17 cellular contexts compared by ENCODE assay signal in the genomic region with DNA sequence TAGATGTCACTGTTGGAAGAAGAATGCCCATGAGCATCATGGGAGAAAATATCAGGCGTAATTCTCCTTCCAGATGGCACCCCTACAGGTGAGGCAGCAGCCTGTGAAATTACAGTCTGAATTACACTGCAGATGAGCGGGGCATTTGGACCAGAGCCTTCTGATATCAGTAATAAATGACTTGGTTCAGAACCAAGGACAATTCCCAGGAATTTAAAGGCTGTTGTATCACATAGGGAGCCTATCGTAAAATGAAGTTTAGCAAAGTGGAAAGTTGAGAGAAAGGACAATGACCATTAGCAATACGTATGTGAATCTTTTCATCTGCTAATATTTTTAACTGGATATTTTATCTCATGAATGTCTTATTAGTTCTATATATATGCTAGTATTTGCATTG.
A peak's percentile ranks its signal among the peaks of the same experiment; 100 is the strongest.
DNase-seq lines count a peak whose midpoint lies in the region; ATAC-seq and TF ChIP-seq lines count a peak whose summit lies in the region.
"Had no signal": no experiment of that assay in that cellular context is flagged by ENCODE, and none has a peak within 500 bp of the region (broad histone marks: within the 10 kb centered on the region; RNA-seq: fewer than 3 reads in every experiment).

No MANE protein-coding gene starts in this region.

- no peak overlapping the region for H4K8ac ChIP-seq in mesendoderm (ENCODE audit: low read depth, low read length)

- no peaks in the 10 kb centered on the region for H3K36me3 Mint-ChIP-seq in GM23338 (ENCODE audit: low read depth)
- H3K36me3 Mint-ChIP-seq in WTC11, result no peaks in the 10 kb centered on the region
- H3K36me3 Mint-ChIP-seq in Caco-2 (ENCODE audit: insufficient read depth, unreplicated experiment), result no peaks in the 10 kb centered on the region

- H3K9ac ChIP-seq in Loucy (ENCODE audit: low read depth, low read length, poor library complexity, severe bottlenecking), result no peak overlapping the region
- no peak overlapping the region for H3K9ac ChIP-seq in mesendoderm (ENCODE audit: low read length)
- H3K9ac ChIP-seq: KMS-11 had no signal

- H3K27ac ChIP-seq in GM23338 (ENCODE audit: low read depth) (no peak overlapping the region), mesendoderm (ENCODE audit: low read depth, low read length) (no peak overlapping the region), ascending aorta (no peak overlapping the region)
- H3K27ac ChIP-seq: KMS-11 had no signal

- H3K9me3 Mint-ChIP-seq in GM23338 (no peaks in the 10 kb centered on the region), WTC11 (no peaks in the 10 kb centered on the region), Caco-2 (ENCODE audit: unreplicated experiment) (no peaks in the 10 kb centered on the region)
- H3K9me3 Mint-ChIP-seq: CD14-positive monocyte; CD8-positive, alpha-beta T cell; HFFc6; IgD-negative memory B cell had no signal

- no peak overlapping the region for H3K56ac ChIP-seq in mesendoderm (ENCODE audit: low read length)

- WGBS in mesendoderm (ENCODE audit: extremely low coverage, insufficient coverage, low lambda C conversion rate), result no CpG with 5 or more reads among the region's 4 CpGs

- no peak overlapping the region for H3K4ac ChIP-seq in mesendoderm (ENCODE audit: low read depth, low read length)

- H2AFZ ChIP-seq in GM23338, result no peak overlapping the region
- no peak overlapping the region for H2AFZ ChIP-seq in Loucy (ENCODE audit: low read length)

- POLR2A ChIA-PET in WTC11 (lab: Charles Lee) (no interaction called here), Caco-2 (lab: Charles Lee) (no interaction called here)

- H2BK120ac ChIP-seq in mesendoderm (ENCODE audit: low read depth, low read length), result no peak overlapping the region

- H3K4me3 ChIP-seq in GM23338 (no peak overlapping the region), Loucy (ENCODE audit: low read length, poor library complexity, severe bottlenecking) (no peak overlapping the region), mesendoderm (ENCODE audit: low read length) (no peak overlapping the region), ascending aorta (no peak overlapping the region), Caco-2 (ENCODE audit: low read depth, low read length) (no peak overlapping the region)

- H3K36me3 ChIP-seq in GM23338 (ENCODE audit: insufficient read depth) (no peaks in the 10 kb centered on the region), Loucy (ENCODE audit: insufficient read depth, low read length) (peaks cover 3% of the 10 kb centered on the region; the same call in 1 of the 2 replicates), mesendoderm (ENCODE audit: control insufficient read depth, insufficient read depth, low read length) (no peaks in the 10 kb centered on the region), ascending aorta (peaks cover 0 to 4% of the 10 kb centered on the region in 2 donors), Caco-2 (ENCODE audit: control insufficient read depth, insufficient read depth, low read length) (no peaks in the 10 kb centered on the region)
- H3K36me3 ChIP-seq: BE2C had no signal

- TF ChIP-seq CTCF in GM23338 (conservative IDR thresholded peaks at IDR 0.05; ENCODE audit: low read depth in 2 of 2), result peak in 1 of 2 experiments; percentile 31; a peak in 1 of 4 replicates
- 0 out of 2 replicates have a peak, but pooled peaks have one; percentile 7 for TF ChIP-seq CTCF in Loucy (conservative IDR thresholded peaks at IDR 0.05; ENCODE audit: low read length)
- no peak for TF ChIP-seq CTCF in WTC11 (IDR thresholded peaks at IDR 0.05)
- no peak for TF ChIP-seq CTCF in ascending aorta (IDR thresholded peaks at IDR 0.05)
- peak in 1 of 2 experiments; percentile 4 for TF ChIP-seq CTCF in Caco-2 (IDR thresholded peaks at IDR 0.05; ENCODE audit: insufficient read depth in 1 of 2, low read depth in 1 of 2, low read length in 1 of 2, severe bottlenecking in 1 of 2, unreplicated experiment in 1 of 2)

- H2AK5ac ChIP-seq in mesendoderm (ENCODE audit: low read length), result no peak overlapping the region

- CTCF ChIA-PET in WTC11 (lab: Charles Lee) (no interaction called here), Caco-2 (lab: Charles Lee) (no interaction called here)

- H3K79me1 ChIP-seq in mesendoderm (ENCODE audit: low read length), result no peaks in the 10 kb centered on the region

- H3K4me2 ChIP-seq in GM23338, result no peak overlapping the region
- H3K4me2 ChIP-seq in Loucy (ENCODE audit: low read depth, low read length, poor library complexity, severe bottlenecking), result no peak overlapping the region
- no peak overlapping the region for H3K4me2 ChIP-seq in mesendoderm (ENCODE audit: low read length)
- H3K4me2 ChIP-seq: KMS-11 had no signal

- no peak overlapping the region for H3K18ac ChIP-seq in mesendoderm (ENCODE audit: low read length)

- H4K5ac ChIP-seq in mesendoderm (ENCODE audit: low read length), result no peak overlapping the region

- H4K20me1 ChIP-seq in GM23338 (replicated peaks; ENCODE audit: insufficient read depth) (no peaks in the 10 kb centered on the region), Loucy (ENCODE audit: insufficient read depth, low read length, poor library complexity, severe bottlenecking) (no peaks in the 10 kb centered on the region)

- no peak overlapping the region for H2BK5ac ChIP-seq in mesendoderm (ENCODE audit: low read length)

- H3K4me1 Mint-ChIP-seq in GM23338, result peaks cover 6% of the 10 kb centered on the region; the same call in 2 of the 3 replicates
- peaks cover 6% of the 10 kb centered on the region for H3K4me1 Mint-ChIP-seq in WTC11
- no peaks in the 10 kb centered on the region for H3K4me1 Mint-ChIP-seq in Caco-2 (ENCODE audit: low read depth, unreplicated experiment)

- H3K4me1 ChIP-seq in GM23338 (ENCODE audit: insufficient read depth), result peaks cover 9% of the 10 kb centered on the region
- no peaks in the 10 kb centered on the region for H3K4me1 ChIP-seq in Loucy (ENCODE audit: insufficient read depth, low read length, poor library complexity, severe bottlenecking)
- no peaks in the 10 kb centered on the region for H3K4me1 ChIP-seq in mesendoderm (ENCODE audit: control insufficient read depth, low read depth, low read length)
- no peaks in the 10 kb centered on the region for H3K4me1 ChIP-seq in ascending aorta
- H3K4me1 ChIP-seq in Caco-2, result no peaks in the 10 kb centered on the region

- no peaks in the 10 kb centered on the region for H3K27me3 ChIP-seq in GM23338 (ENCODE audit: insufficient read depth)
- H3K27me3 ChIP-seq in Loucy (ENCODE audit: insufficient read depth, low read length, poor library complexity, severe bottlenecking), result no peaks in the 10 kb centered on the region
- no peaks in the 10 kb centered on the region for H3K27me3 ChIP-seq in mesendoderm (ENCODE audit: insufficient read depth, low read length, poor library complexity)
- H3K27me3 ChIP-seq in ascending aorta, result no peaks in the 10 kb centered on the region
- H3K27me3 ChIP-seq in Caco-2 (replicated peaks; ENCODE audit: control insufficient read depth, insufficient read depth, low read length), result no peaks in the 10 kb centered on the region
- H3K27me3 ChIP-seq: BE2C had no signal

- H3F3A ChIP-seq in GM23338 (replicated peaks; ENCODE audit: low read depth) (no peaks in the 10 kb centered on the region), Loucy (ENCODE audit: low read depth) (no peaks in the 10 kb centered on the region)

- H3K4me3 Mint-ChIP-seq in GM23338 (no peak overlapping the region), WTC11 (no peak overlapping the region), Caco-2 (ENCODE audit: unreplicated experiment) (no peak overlapping the region)
- H3K4me3 Mint-ChIP-seq: CD14-positive monocyte; CD8-positive, alpha-beta T cell; HFFc6; IgD-negative memory B cell had no signal

- no peak overlapping the region for H3K23ac ChIP-seq in mesendoderm (ENCODE audit: low read length)

- ATAC-seq in GM23338 (no peak), WTC11 (peak; percentile 41), left colon (no peak)
- ATAC-seq: CD8-positive, alpha-beta T cell had no signal

- H3K27ac Mint-ChIP-seq in GM23338 (no peak overlapping the region), WTC11 (no peak overlapping the region), Caco-2 (ENCODE audit: unreplicated experiment) (no peak overlapping the region)
- H3K27ac Mint-ChIP-seq: CD8-positive, alpha-beta T cell; HFFc6; IgD-negative memory B cell had no signal

- no peak overlapping the region for H2BK15ac ChIP-seq in mesendoderm (replicated peaks; ENCODE audit: low read depth)

- intact Hi-C loops in ascending aorta (cut with DNase I), result no loop called here
- intact Hi-C loops in Caco-2 (cut with micrococcal nuclease; ENCODE audit: unreplicated experiment), result no loop called here
- intact Hi-C loops in left colon (cut with DNase I, micrococcal nuclease), result no loop called here

- H3K27me3 Mint-ChIP-seq in GM23338 (ENCODE audit: insufficient read depth, low read depth, poor library complexity) (no peaks in the 10 kb centered on the region), WTC11 (ENCODE audit: low read depth) (no peaks in the 10 kb centered on the region), Caco-2 (ENCODE audit: insufficient read depth, unreplicated experiment) (no peaks in the 10 kb centered on the region)
- H3K27me3 Mint-ChIP-seq: IgD-negative memory B cell had no signal

- H3K9me3 ChIP-seq in Loucy (ENCODE audit: insufficient read depth, low read depth, low read length) (no peaks in the 10 kb centered on the region), ascending aorta (no peaks in the 10 kb centered on the region), Caco-2 (no peaks in the 10 kb centered on the region)
- H3K9me3 ChIP-seq: BE2C had no signal

- H3K79me2 ChIP-seq in GM23338 (replicated peaks; ENCODE audit: insufficient read depth), result no peaks in the 10 kb centered on the region
- H3K79me2 ChIP-seq in Loucy (ENCODE audit: insufficient read depth, low read length), result no peaks in the 10 kb centered on the region
- H3K79me2 ChIP-seq in mesendoderm (ENCODE audit: control insufficient read depth, insufficient read depth, low read length), result no peaks in the 10 kb centered on the region

- DNase-seq in GM23338 (ENCODE audit: low spot score) (peak; percentile 17), WTC11 (ENCODE audit: low spot score) (no peak), mesendoderm (peak; percentile 16), ascending aorta (ENCODE audit: low spot score in 2 of 2) (no peak), DMS114 treated with DMSO at 0.1 percent for 48 hours (lab: John Stamatoyannopoulos, UW; ENCODE audit: unreplicated experiment) (no peak), Caco-2 (no peak), left colon (no peak)
- DNase-seq: BE2C; Calu3; CD8-positive, alpha-beta T cell; DMS 273 treated with DMSO at 0.1 percent for 48 hours; DMS79; HFFc6 had no signal

- H3K9me2 ChIP-seq in GM23338 (ENCODE audit: insufficient read depth), result no peaks in the 10 kb centered on the region
- H3K9me2 ChIP-seq in Loucy (replicated peaks; ENCODE audit: low read depth, low read length), result no peaks in the 10 kb centered on the region

- BruUV-seq in Caco-2 (replicated peaks; lab: Mats Ljungman, UMichigan), result no TSS peak

TF ChIP-seq in GM23338, 12 proteins besides CTCF, POLR2A, EP300 and RAD21 (continues in another document):
- TF ChIP-seq CREB1 (CRISPR knock-in tag; IDR thresholded peaks at IDR 0.05; ENCODE audit: low read depth) (no peak), STAT1 (IDR thresholded peaks at IDR 0.05; ENCODE audit: unreplicated experiment) (no peak), EZH2phosphoT487 (IDR thresholded peaks at IDR 0.05; ENCODE audit: unreplicated experiment) (no peak)

TF ChIP-seq in WTC11, 78 proteins besides CTCF, POLR2A, EP300 and RAD21 (continues in another document):
- TF ChIP-seq HMGA2 (CRISPR knock-in tag; IDR thresholded peaks at IDR 0.05) (no peak), NFATC4 (CRISPR knock-in tag; IDR thresholded peaks at IDR 0.05) (no peak), NFYB (CRISPR knock-in tag; conservative IDR thresholded peaks at IDR 0.05; ENCODE audit: low read depth) (no peak)

Comparison
In these comparisons a context has a peak if more than half of its experiments do, and no peak if none do; other contexts are left out.
1. DNase-seq: peak in GM23338 (single experiment) and mesendoderm (single experiment); none in WTC11 (single experiment), ascending aorta (0 of 2), DMS114 treated with DMSO at 0.1 percent for 48 hours (single experiment), Caco-2 (0 of 2) and left colon (0 of 2).